In the genomic region with DNA sequence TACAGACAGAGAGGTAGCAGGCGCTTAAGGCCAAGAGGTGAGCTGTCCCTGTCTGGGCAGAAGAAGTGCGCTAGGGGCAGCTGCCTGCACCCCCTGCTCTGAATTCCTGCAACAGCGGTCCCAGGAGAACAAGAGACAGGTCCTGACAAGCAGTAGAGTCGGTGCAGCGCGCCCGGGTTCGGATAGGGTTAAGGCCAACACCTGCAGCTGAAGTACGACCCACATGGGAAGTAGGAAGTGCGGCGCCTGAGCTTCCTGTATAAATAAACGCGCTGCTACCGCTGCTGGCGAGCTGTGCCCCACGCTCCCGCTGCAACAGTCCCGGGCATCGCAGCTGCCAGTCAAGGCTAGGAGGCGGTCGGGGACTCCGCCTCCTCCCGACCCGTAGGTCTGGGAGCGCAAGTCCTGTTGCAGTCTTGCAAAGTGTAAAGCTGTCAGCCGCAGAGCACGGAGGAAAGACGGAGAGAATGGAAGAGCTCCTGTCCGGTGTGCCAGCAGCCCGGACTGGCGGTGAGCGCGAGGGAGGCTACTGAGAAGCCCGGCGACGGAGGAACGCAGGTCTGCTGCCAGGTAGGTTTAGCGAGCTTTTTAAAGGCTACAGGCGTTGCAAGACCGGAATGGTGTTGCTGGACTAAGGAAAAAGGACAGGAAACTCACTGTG, we compare ENCODE assay signal across 1 cellular context.
TF ChIP-seq lines count a peak whose summit lies in the region.

A gene (plus strand): TSS at position 290 of the 661 bp plus-strand sequence. CDS start 12,185 bp downstream, outside the sequence.

TF ChIP-seq in HepG2, 621 proteins besides CTCF, POLR2A, EP300 and RAD21 (continued from another document and continues in another):
- TF ChIP-seq, protein P1, sequence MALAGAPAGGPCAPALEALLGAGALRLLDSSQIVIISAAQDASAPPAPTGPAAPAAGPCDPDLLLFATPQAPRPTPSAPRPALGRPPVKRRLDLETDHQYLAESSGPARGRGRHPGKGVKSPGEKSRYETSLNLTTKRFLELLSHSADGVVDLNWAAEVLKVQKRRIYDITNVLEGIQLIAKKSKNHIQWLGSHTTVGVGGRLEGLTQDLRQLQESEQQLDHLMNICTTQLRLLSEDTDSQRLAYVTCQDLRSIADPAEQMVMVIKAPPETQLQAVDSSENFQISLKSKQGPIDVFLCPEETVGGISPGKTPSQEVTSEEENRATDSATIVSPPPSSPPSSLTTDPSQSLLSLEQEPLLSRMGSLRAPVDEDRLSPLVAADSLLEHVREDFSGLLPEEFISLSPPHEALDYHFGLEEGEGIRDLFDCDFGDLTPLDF (CRISPR knock-in tag; IDR thresholded peaks at IDR 0.05), result 0 out of 2 replicates have a peak, but pooled peaks have one; percentile 35
- TF ChIP-seq KLF11 (CRISPR knock-in tag; IDR thresholded peaks at IDR 0.05) (no peak), ZNF335 (CRISPR knock-in tag; IDR thresholded peaks at IDR 0.05) (no peak; the same call in 1 of the 2 replicates), MAZ (IDR thresholded peaks at IDR 0.05; ENCODE audit: borderline replicate concordance, low read depth, low read length) (no peak), MAZ (CRISPR knock-in tag; IDR thresholded peaks at IDR 0.05; ENCODE audit: low read depth) (peak; percentile 67; the same call in 1 of the 2 replicates), ZNF432 (CRISPR knock-in tag; IDR thresholded peaks at IDR 0.05; ENCODE audit: borderline replicate concordance) (no peak), CEBPB (IDR thresholded peaks at IDR 0.05; ENCODE audit: borderline replicate concordance, low read depth, low read length) (0 out of 2 replicates have a peak, but pooled peaks have one; percentile 8), ZNF17 (CRISPR knock-in tag; IDR thresholded peaks at IDR 0.05) (no peak), ZNF841 (CRISPR knock-in tag; IDR thresholded peaks at IDR 0.05; ENCODE audit: borderline replicate concordance) (no peak), FOXM1 (CRISPR knock-in tag; IDR thresholded peaks at IDR 0.05) (no peak), ZNF615 (CRISPR knock-in tag; IDR thresholded peaks at IDR 0.05; ENCODE audit: borderline replicate concordance) (no peak), SP140L (CRISPR knock-in tag; IDR thresholded peaks at IDR 0.05; ENCODE audit: borderline replicate concordance) (no peak), GTF3A (CRISPR knock-in tag; conservative IDR thresholded peaks at IDR 0.05) (0 out of 2 replicates have a peak, but pooled peaks have one; percentile 58), PRPF4 (IDR thresholded peaks at IDR 0.05; ENCODE audit: low read depth, low read length, poor library complexity, severe bottlenecking) (no peak), NFIC (IDR thresholded peaks at IDR 0.05; ENCODE audit: low read length) (no peak), ZNF629 (CRISPR knock-in tag; conservative IDR thresholded peaks at IDR 0.05) (no peak), NFKB2 (CRISPR knock-in tag; IDR thresholded peaks at IDR 0.05; ENCODE audit: borderline replicate concordance) (peak; percentile 90; the same call in 1 of the 2 replicates), DPF2 (CRISPR knock-in tag; IDR thresholded peaks at IDR 0.05; ENCODE audit: borderline replicate concordance, low read depth) (no peak), ZNF616 (CRISPR knock-in tag; IDR thresholded peaks at IDR 0.05; ENCODE audit: low read depth) (peak; percentile 73; the same call in 1 of the 2 replicates), PHF20 (CRISPR knock-in tag; IDR thresholded peaks at IDR 0.05) (peak; percentile 74), ZNF777 (CRISPR knock-in tag; IDR thresholded peaks at IDR 0.05) (no peak; the same call in 1 of the 2 replicates), NFRKB (IDR thresholded peaks at IDR 0.05) (no peak), ZNF567 (CRISPR knock-in tag; IDR thresholded peaks at IDR 0.05; ENCODE audit: borderline replicate concordance) (no peak), HOXD1 (CRISPR knock-in tag; IDR thresholded peaks at IDR 0.05) (no peak), REL (CRISPR knock-in tag; conservative IDR thresholded peaks at IDR 0.05) (no peak), SNAI1 (CRISPR knock-in tag; IDR thresholded peaks at IDR 0.05; ENCODE audit: borderline replicate concordance) (no peak), ZNF337 (CRISPR knock-in tag; IDR thresholded peaks at IDR 0.05; ENCODE audit: borderline replicate concordance, low read depth) (0 out of 2 replicates have a peak, but pooled peaks have one; percentile 2), TBX2 (CRISPR knock-in tag; IDR thresholded peaks at IDR 0.05; ENCODE audit: borderline replicate concordance) (peak; percentile 90; the same call in 1 of the 2 replicates), GATAD2A (CRISPR knock-in tag; IDR thresholded peaks at IDR 0.05) (peak; percentile 78), ZFP41 (CRISPR knock-in tag; IDR thresholded peaks at IDR 0.05; ENCODE audit: borderline replicate concordance) (peak; percentile 42; the same call in 1 of the 2 replicates), IKZF1 (IDR thresholded peaks at IDR 0.05) (no peak), NR2C2 (CRISPR knock-in tag; IDR thresholded peaks at IDR 0.05; ENCODE audit: borderline replicate concordance) (peak; percentile 52; the same call in 1 of the 2 replicates), ZNF546 (CRISPR knock-in tag; conservative IDR thresholded peaks at IDR 0.05) (peak; percentile 82; the same call in 1 of the 2 replicates), ZNF720 (CRISPR knock-in tag; IDR thresholded peaks at IDR 0.05) (no peak), TEAD2 (CRISPR knock-in tag; IDR thresholded peaks at IDR 0.05) (no peak), ZFY (CRISPR knock-in tag; IDR thresholded peaks at IDR 0.05) (peak; percentile 40; the same call in 1 of the 2 replicates), NFYC (CRISPR knock-in tag; IDR thresholded peaks at IDR 0.05) (no peak), ZBTB21 (CRISPR knock-in tag; IDR thresholded peaks at IDR 0.05) (no peak), ARHGAP35 (CRISPR knock-in tag; IDR thresholded peaks at IDR 0.05; ENCODE audit: borderline replicate concordance) (peak; percentile 26; the same call in 1 of the 2 replicates), ZNF75D (CRISPR knock-in tag; IDR thresholded peaks at IDR 0.05; ENCODE audit: borderline replicate concordance) (no peak)
- TF ChIP-seq, protein P2, sequence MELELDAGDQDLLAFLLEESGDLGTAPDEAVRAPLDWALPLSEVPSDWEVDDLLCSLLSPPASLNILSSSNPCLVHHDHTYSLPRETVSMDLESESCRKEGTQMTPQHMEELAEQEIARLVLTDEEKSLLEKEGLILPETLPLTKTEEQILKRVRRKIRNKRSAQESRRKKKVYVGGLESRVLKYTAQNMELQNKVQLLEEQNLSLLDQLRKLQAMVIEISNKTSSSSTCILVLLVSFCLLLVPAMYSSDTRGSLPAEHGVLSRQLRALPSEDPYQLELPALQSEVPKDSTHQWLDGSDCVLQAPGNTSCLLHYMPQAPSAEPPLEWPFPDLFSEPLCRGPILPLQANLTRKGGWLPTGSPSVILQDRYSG (CRISPR knock-in tag; IDR thresholded peaks at IDR 0.05), result no peak
- TF ChIP-seq, protein P3, sequence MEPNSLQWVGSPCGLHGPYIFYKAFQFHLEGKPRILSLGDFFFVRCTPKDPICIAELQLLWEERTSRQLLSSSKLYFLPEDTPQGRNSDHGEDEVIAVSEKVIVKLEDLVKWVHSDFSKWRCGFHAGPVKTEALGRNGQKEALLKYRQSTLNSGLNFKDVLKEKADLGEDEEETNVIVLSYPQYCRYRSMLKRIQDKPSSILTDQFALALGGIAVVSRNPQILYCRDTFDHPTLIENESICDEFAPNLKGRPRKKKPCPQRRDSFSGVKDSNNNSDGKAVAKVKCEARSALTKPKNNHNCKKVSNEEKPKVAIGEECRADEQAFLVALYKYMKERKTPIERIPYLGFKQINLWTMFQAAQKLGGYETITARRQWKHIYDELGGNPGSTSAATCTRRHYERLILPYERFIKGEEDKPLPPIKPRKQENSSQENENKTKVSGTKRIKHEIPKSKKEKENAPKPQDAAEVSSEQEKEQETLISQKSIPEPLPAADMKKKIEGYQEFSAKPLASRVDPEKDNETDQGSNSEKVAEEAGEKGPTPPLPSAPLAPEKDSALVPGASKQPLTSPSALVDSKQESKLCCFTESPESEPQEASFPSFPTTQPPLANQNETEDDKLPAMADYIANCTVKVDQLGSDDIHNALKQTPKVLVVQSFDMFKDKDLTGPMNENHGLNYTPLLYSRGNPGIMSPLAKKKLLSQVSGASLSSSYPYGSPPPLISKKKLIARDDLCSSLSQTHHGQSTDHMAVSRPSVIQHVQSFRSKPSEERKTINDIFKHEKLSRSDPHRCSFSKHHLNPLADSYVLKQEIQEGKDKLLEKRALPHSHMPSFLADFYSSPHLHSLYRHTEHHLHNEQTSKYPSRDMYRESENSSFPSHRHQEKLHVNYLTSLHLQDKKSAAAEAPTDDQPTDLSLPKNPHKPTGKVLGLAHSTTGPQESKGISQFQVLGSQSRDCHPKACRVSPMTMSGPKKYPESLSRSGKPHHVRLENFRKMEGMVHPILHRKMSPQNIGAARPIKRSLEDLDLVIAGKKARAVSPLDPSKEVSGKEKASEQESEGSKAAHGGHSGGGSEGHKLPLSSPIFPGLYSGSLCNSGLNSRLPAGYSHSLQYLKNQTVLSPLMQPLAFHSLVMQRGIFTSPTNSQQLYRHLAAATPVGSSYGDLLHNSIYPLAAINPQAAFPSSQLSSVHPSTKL (CRISPR knock-in tag; IDR thresholded peaks at IDR 0.05), result peak; percentile 88
- TF ChIP-seq, protein P4, sequence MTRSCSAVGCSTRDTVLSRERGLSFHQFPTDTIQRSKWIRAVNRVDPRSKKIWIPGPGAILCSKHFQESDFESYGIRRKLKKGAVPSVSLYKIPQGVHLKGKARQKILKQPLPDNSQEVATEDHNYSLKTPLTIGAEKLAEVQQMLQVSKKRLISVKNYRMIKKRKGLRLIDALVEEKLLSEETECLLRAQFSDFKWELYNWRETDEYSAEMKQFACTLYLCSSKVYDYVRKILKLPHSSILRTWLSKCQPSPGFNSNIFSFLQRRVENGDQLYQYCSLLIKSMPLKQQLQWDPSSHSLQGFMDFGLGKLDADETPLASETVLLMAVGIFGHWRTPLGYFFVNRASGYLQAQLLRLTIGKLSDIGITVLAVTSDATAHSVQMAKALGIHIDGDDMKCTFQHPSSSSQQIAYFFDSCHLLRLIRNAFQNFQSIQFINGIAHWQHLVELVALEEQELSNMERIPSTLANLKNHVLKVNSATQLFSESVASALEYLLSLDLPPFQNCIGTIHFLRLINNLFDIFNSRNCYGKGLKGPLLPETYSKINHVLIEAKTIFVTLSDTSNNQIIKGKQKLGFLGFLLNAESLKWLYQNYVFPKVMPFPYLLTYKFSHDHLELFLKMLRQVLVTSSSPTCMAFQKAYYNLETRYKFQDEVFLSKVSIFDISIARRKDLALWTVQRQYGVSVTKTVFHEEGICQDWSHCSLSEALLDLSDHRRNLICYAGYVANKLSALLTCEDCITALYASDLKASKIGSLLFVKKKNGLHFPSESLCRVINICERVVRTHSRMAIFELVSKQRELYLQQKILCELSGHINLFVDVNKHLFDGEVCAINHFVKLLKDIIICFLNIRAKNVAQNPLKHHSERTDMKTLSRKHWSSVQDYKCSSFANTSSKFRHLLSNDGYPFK (CRISPR knock-in tag; IDR thresholded peaks at IDR 0.05; ENCODE audit: borderline replicate concordance), result peak; percentile 74
- TF ChIP-seq, protein P5, sequence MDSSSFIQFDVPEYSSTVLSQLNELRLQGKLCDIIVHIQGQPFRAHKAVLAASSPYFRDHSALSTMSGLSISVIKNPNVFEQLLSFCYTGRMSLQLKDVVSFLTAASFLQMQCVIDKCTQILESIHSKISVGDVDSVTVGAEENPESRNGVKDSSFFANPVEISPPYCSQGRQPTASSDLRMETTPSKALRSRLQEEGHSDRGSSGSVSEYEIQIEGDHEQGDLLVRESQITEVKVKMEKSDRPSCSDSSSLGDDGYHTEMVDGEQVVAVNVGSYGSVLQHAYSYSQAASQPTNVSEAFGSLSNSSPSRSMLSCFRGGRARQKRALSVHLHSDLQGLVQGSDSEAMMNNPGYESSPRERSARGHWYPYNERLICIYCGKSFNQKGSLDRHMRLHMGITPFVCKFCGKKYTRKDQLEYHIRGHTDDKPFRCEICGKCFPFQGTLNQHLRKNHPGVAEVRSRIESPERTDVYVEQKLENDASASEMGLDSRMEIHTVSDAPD (CRISPR knock-in tag; IDR thresholded peaks at IDR 0.05), result peak; percentile 40; the same call in 1 of the 2 replicates
- TF ChIP-seq, protein P6, sequence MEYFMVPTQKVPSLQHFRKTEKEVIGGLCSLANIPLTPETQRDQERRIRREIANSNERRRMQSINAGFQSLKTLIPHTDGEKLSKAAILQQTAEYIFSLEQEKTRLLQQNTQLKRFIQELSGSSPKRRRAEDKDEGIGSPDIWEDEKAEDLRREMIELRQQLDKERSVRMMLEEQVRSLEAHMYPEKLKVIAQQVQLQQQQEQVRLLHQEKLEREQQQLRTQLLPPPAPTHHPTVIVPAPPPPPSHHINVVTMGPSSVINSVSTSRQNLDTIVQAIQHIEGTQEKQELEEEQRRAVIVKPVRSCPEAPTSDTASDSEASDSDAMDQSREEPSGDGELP (IDR thresholded peaks at IDR 0.05; ENCODE audit: borderline replicate concordance, low read depth), result peak; percentile 87; the same call in 1 of the 2 replicates
- TF ChIP-seq, protein P7, sequence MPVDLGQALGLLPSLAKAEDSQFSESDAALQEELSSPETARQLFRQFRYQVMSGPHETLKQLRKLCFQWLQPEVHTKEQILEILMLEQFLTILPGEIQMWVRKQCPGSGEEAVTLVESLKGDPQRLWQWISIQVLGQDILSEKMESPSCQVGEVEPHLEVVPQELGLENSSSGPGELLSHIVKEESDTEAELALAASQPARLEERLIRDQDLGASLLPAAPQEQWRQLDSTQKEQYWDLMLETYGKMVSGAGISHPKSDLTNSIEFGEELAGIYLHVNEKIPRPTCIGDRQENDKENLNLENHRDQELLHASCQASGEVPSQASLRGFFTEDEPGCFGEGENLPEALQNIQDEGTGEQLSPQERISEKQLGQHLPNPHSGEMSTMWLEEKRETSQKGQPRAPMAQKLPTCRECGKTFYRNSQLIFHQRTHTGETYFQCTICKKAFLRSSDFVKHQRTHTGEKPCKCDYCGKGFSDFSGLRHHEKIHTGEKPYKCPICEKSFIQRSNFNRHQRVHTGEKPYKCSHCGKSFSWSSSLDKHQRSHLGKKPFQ (CRISPR knock-in tag; IDR thresholded peaks at IDR 0.05; ENCODE audit: insufficient replicate concordance), result no peak
- TF ChIP-seq, protein P8, sequence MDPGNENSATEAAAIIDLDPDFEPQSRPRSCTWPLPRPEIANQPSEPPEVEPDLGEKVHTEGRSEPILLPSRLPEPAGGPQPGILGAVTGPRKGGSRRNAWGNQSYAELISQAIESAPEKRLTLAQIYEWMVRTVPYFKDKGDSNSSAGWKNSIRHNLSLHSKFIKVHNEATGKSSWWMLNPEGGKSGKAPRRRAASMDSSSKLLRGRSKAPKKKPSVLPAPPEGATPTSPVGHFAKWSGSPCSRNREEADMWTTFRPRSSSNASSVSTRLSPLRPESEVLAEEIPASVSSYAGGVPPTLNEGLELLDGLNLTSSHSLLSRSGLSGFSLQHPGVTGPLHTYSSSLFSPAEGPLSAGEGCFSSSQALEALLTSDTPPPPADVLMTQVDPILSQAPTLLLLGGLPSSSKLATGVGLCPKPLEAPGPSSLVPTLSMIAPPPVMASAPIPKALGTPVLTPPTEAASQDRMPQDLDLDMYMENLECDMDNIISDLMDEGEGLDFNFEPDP (CRISPR knock-in tag; conservative IDR thresholded peaks at IDR 0.05), result no peak
- TF ChIP-seq, protein P9, sequence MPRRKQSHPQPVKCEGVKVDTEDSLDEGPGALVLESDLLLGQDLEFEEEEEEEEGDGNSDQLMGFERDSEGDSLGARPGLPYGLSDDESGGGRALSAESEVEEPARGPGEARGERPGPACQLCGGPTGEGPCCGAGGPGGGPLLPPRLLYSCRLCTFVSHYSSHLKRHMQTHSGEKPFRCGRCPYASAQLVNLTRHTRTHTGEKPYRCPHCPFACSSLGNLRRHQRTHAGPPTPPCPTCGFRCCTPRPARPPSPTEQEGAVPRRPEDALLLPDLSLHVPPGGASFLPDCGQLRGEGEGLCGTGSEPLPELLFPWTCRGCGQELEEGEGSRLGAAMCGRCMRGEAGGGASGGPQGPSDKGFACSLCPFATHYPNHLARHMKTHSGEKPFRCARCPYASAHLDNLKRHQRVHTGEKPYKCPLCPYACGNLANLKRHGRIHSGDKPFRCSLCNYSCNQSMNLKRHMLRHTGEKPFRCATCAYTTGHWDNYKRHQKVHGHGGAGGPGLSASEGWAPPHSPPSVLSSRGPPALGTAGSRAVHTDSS (CRISPR knock-in tag; conservative IDR thresholded peaks at IDR 0.05), result no peak
